ENCODE assay signal across 18 cellular contexts in genomic region chr6:34022250-34022872, GRCh38.
DNase-seq lines count a peak whose midpoint lies in the region; ATAC-seq and TF ChIP-seq lines count a peak whose summit lies in the region.
"Had no signal": no experiment of that assay in that cellular context is flagged by ENCODE, and none has a peak within 500 bp of the region (broad histone marks: within the 10 kb centered on the region; RNA-seq: fewer than 3 reads in every experiment).

No MANE protein-coding gene starts in this region.

- peak overlapping the region; percentile 30 for H3K4me3 Mint-ChIP-seq in glutamatergic neuron (ENCODE audit: unreplicated experiment)
- H3K4me3 Mint-ChIP-seq in nephron progenitor cell = no peak overlapping the region
- H3K4me3 Mint-ChIP-seq in progenitor cell of endocrine pancreas (ENCODE audit: low read depth) = no peak overlapping the region
- H3K4me3 Mint-ChIP-seq in effector memory CD8-positive, alpha-beta T cell = no peak overlapping the region
- no peak overlapping the region for H3K4me3 Mint-ChIP-seq in activated CD8-positive, alpha-beta T cell treated with anti-CD3 and anti-CD28 coated beads, Interleukin-2, amount 10 ng/mL, durations not matched to agents 7 days and 5 days
- H3K4me3 Mint-ChIP-seq: B cell, CD14-positive monocyte, HFFc6 had no signal

- DNase-seq in OCI-M1 (lab: John Stamatoyannopoulos, UW) = peak; percentile 23
- no peak for DNase-seq in glutamatergic neuron
- no peak for DNase-seq in nephron progenitor cell
- no peak for DNase-seq in progenitor cell of endocrine pancreas (ENCODE audit: low spot score, unreplicated experiment)
- no peak for DNase-seq in effector memory CD8-positive, alpha-beta T cell
- DNase-seq in activated CD8-positive, alpha-beta T cell treated with anti-CD3 and anti-CD28 coated beads, Interleukin-2, amount 10 ng/mL, durations not matched to agents 7 days and 5 days = no peak
- DNase-seq in activated CD8-positive, alpha-beta memory T cell treated with anti-CD3 and anti-CD28 coated beads for 24 hours = no peak
- DNase-seq: GDM1, H7, HFFc6, KG1, NCI-H1105 treated with DMSO at 0.1 percent for 48 hours, NCI-H2029 treated with DMSO at 0.1 percent for 48 hours had no signal

- POLR2A ChIA-PET in activated CD8-positive, alpha-beta T cell treated with anti-CD3 and anti-CD28 coated beads, Interleukin-2, amount 10 ng/mL, durations not matched to agents 7 days and 5 days (lab: Charles Lee) = no interaction called here

- H3K9me3 Mint-ChIP-seq in glutamatergic neuron (ENCODE audit: unreplicated experiment) = peaks cover 8% of the 10 kb centered on the region
- H3K9me3 Mint-ChIP-seq in nephron progenitor cell = peaks cover 12% of the 10 kb centered on the region
- no peaks in the 10 kb centered on the region for H3K9me3 Mint-ChIP-seq in progenitor cell of endocrine pancreas (ENCODE audit: low read depth)
- H3K9me3 Mint-ChIP-seq in effector memory CD8-positive, alpha-beta T cell = no peaks in the 10 kb centered on the region
- H3K9me3 Mint-ChIP-seq in activated CD8-positive, alpha-beta T cell treated with anti-CD3 and anti-CD28 coated beads, Interleukin-2, amount 10 ng/mL, durations not matched to agents 7 days and 5 days (ENCODE audit: insufficient read depth) = no peaks in the 10 kb centered on the region
- H3K9me3 Mint-ChIP-seq: HFFc6 had no signal

- peaks cover 6% of the 10 kb centered on the region for H3K4me1 Mint-ChIP-seq in glutamatergic neuron (ENCODE audit: low read depth, unreplicated experiment)
- H3K4me1 Mint-ChIP-seq in nephron progenitor cell = peaks cover 30% of the 10 kb centered on the region
- peaks cover 22% of the 10 kb centered on the region for H3K4me1 Mint-ChIP-seq in progenitor cell of endocrine pancreas (ENCODE audit: low read depth)
- H3K4me1 Mint-ChIP-seq in effector memory CD8-positive, alpha-beta T cell (ENCODE audit: low read depth in 2 of 2) = peaks cover 0 to 4% of the 10 kb centered on the region in 2 donors
- H3K4me1 Mint-ChIP-seq in activated CD8-positive, alpha-beta T cell treated with anti-CD3 and anti-CD28 coated beads, Interleukin-2, amount 10 ng/mL, durations not matched to agents 7 days and 5 days (ENCODE audit: low read depth) = no peaks in the 10 kb centered on the region
- H3K4me1 Mint-ChIP-seq: B cell, CD14-positive monocyte had no signal

- H3K27me3 Mint-ChIP-seq in glutamatergic neuron (ENCODE audit: unreplicated experiment) = peaks cover 19% of the 10 kb centered on the region
- peaks cover 15% of the 10 kb centered on the region for H3K27me3 Mint-ChIP-seq in nephron progenitor cell (ENCODE audit: low read depth, poor library complexity)
- peaks cover 37% of the 10 kb centered on the region for H3K27me3 Mint-ChIP-seq in progenitor cell of endocrine pancreas
- H3K27me3 Mint-ChIP-seq in effector memory CD8-positive, alpha-beta T cell = peaks cover 12 to 48% of the 10 kb centered on the region in 2 donors
- peaks cover 6% of the 10 kb centered on the region for H3K27me3 Mint-ChIP-seq in activated CD8-positive, alpha-beta T cell treated with anti-CD3 and anti-CD28 coated beads, Interleukin-2, amount 10 ng/mL, durations not matched to agents 7 days and 5 days (ENCODE audit: low read depth)

- peaks cover 15% of the 10 kb centered on the region for H3K36me3 Mint-ChIP-seq in glutamatergic neuron (ENCODE audit: unreplicated experiment)
- no peaks in the 10 kb centered on the region for H3K36me3 Mint-ChIP-seq in nephron progenitor cell (ENCODE audit: low read depth)
- no peaks in the 10 kb centered on the region for H3K36me3 Mint-ChIP-seq in progenitor cell of endocrine pancreas (ENCODE audit: insufficient read depth)
- peaks cover 2% of the 10 kb centered on the region for H3K36me3 Mint-ChIP-seq in effector memory CD8-positive, alpha-beta T cell (ENCODE audit: insufficient read depth)
- H3K36me3 Mint-ChIP-seq in activated CD8-positive, alpha-beta T cell treated with anti-CD3 and anti-CD28 coated beads, Interleukin-2, amount 10 ng/mL, durations not matched to agents 7 days and 5 days (ENCODE audit: low read depth) = no peaks in the 10 kb centered on the region
- H3K36me3 Mint-ChIP-seq: CD14-positive monocyte had no signal

- H3K27ac Mint-ChIP-seq in glutamatergic neuron (ENCODE audit: unreplicated experiment) = peak overlapping the region; percentile 67
- H3K27ac Mint-ChIP-seq in nephron progenitor cell = peak overlapping the region; percentile 80
- peak overlapping the region; percentile 25 for H3K27ac Mint-ChIP-seq in progenitor cell of endocrine pancreas
- no peak overlapping the region for H3K27ac Mint-ChIP-seq in effector memory CD8-positive, alpha-beta T cell
- no peak overlapping the region for H3K27ac Mint-ChIP-seq in activated CD8-positive, alpha-beta T cell treated with anti-CD3 and anti-CD28 coated beads, Interleukin-2, amount 10 ng/mL, durations not matched to agents 7 days and 5 days
- H3K27ac Mint-ChIP-seq: B cell, CD14-positive monocyte, HFFc6 had no signal

- no peak for ATAC-seq in HG03139 (IDR thresholded peaks at IDR 0.05; ENCODE audit: unreplicated experiment)
- no peak for ATAC-seq in effector memory CD8-positive, alpha-beta T cell (replicated peaks)
- no peak for ATAC-seq in activated CD8-positive, alpha-beta T cell treated with anti-CD3 and anti-CD28 coated beads, Interleukin-2, amount 10 ng/mL, durations not matched to agents 7 days and 5 days
- ATAC-seq: A549, Right ventricle myocardium inferior had no signal

- TF ChIP-seq CTCF in glutamatergic neuron (IDR thresholded peaks at IDR 0.05; ENCODE audit: partially characterized antibody, unreplicated experiment) (no peak), nephron progenitor cell (IDR thresholded peaks at IDR 0.05) (no peak), progenitor cell of endocrine pancreas (IDR thresholded peaks at IDR 0.05; ENCODE audit: unreplicated experiment) (no peak)

- CTCF ChIA-PET in activated CD8-positive, alpha-beta T cell treated with anti-CD3 and anti-CD28 coated beads, Interleukin-2, amount 10 ng/mL, durations not matched to agents 7 days and 5 days (lab: Charles Lee) = no interaction called here

Comparison
In these comparisons a context has a peak if more than half of its experiments do, and no peak if none do; other contexts are left out.
1. H3K27ac Mint-ChIP-seq: peak in glutamatergic neuron (single experiment), nephron progenitor cell (single experiment) and progenitor cell of endocrine pancreas (single experiment); none in effector memory CD8-positive, alpha-beta T cell (0 of 2) and activated CD8-positive, alpha-beta T cell treated with anti-CD3 and anti-CD28 coated beads, Interleukin-2, amount 10 ng/mL, durations not matched to agents 7 days and 5 days (single experiment).